In the genomic region with DNA sequence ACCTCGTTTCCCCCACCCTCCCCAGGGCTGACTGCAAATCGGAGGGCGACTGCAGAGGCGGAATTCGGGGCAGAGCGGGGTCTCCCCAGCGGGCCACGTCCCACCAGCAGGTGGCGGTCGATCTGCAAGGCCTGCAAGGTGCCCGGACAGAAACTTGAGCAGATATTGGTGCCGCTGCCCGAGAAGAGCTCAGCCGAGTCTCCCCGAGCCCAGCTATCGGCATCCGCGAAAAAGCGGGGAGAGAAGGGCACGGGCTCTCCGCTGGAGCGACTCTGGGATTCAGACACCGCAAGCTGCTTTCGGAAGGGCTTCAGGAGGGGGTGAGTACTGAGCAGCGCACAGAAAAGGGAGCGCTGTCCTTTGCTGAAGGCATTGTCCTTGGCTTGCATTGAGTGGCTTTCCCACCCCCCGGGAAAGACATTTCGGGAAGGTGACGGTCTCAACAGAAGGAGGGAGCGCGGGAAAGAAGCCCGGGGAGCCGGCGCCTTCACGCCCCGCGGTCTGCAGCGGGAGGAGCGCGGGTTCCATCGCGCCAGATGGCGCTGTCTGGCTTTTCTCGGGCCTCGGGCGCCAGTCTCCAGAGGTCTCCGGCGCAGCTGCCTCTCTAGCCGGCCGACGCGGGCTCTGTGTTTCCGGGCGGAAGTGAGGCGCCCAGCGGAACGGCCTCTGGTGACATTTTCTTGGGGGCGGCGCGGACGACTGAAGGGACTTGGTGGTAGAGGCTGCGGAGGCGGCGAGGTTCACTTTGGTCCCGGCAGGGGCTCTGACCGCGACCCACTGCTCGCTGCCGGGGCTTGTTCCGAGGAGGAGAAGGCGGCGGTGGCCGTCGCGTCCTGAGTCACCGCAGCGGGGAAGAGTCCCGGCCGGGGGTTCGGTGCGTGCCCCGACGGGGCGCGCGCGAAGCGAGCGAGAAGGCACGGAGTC, we compare ENCODE assay signal across 1 cellular context.
TF ChIP-seq lines count a peak whose summit lies in the region.

No MANE protein-coding gene starts in this region.

TF ChIP-seq in K562, 482 proteins besides CTCF, POLR2A, EP300 and RAD21 (continued from another document and continues in another):
- TF ChIP-seq, protein P1, sequence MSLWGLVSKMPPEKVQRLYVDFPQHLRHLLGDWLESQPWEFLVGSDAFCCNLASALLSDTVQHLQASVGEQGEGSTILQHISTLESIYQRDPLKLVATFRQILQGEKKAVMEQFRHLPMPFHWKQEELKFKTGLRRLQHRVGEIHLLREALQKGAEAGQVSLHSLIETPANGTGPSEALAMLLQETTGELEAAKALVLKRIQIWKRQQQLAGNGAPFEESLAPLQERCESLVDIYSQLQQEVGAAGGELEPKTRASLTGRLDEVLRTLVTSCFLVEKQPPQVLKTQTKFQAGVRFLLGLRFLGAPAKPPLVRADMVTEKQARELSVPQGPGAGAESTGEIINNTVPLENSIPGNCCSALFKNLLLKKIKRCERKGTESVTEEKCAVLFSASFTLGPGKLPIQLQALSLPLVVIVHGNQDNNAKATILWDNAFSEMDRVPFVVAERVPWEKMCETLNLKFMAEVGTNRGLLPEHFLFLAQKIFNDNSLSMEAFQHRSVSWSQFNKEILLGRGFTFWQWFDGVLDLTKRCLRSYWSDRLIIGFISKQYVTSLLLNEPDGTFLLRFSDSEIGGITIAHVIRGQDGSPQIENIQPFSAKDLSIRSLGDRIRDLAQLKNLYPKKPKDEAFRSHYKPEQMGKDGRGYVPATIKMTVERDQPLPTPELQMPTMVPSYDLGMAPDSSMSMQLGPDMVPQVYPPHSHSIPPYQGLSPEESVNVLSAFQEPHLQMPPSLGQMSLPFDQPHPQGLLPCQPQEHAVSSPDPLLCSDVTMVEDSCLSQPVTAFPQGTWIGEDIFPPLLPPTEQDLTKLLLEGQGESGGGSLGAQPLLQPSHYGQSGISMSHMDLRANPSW (CRISPR knock-in tag; IDR thresholded peaks at IDR 0.05), result no peak
- TF ChIP-seq LEF1 (IDR thresholded peaks at IDR 0.05) (no peak), OTX1 (CRISPR knock-in tag; IDR thresholded peaks at IDR 0.05) (no peak), ZKSCAN8 (CRISPR knock-in tag; IDR thresholded peaks at IDR 0.05) (no peak), PURB (CRISPR knock-in tag; IDR thresholded peaks at IDR 0.05; ENCODE audit: low read depth) (no peak), ZBTB7A (IDR thresholded peaks at IDR 0.05; ENCODE audit: borderline replicate concordance, control insufficient read depth, low read depth, low read length) (peak; percentile 96), TCFL5 (CRISPR knock-in tag; conservative IDR thresholded peaks at IDR 0.05) (no peak), ZNF561 (CRISPR knock-in tag; conservative IDR thresholded peaks at IDR 0.05) (no peak), GATA2 (CRISPR knock-in tag; IDR thresholded peaks at IDR 0.05) (no peak), ZNF347 (CRISPR knock-in tag; IDR thresholded peaks at IDR 0.05; ENCODE audit: low read depth) (no peak), MEIS2 (IDR thresholded peaks at IDR 0.05; ENCODE audit: partially characterized antibody) (no peak), DNMT1 (IDR thresholded peaks at IDR 0.05) (no peak), ZZZ3 (IDR thresholded peaks at IDR 0.05) (peak; percentile 86), ILK (tag; IDR thresholded peaks at IDR 0.05; ENCODE audit: borderline replicate concordance, low read depth) (no peak), GTF2F1 (IDR thresholded peaks at IDR 0.05; ENCODE audit: low read depth, low read length) (no peak), RBM22 (IDR thresholded peaks at IDR 0.05; ENCODE audit: low read depth, low read length, poor library complexity, severe bottlenecking) (peak; percentile 37), MCM7 (IDR thresholded peaks at IDR 0.05) (no peak), JUND (IDR thresholded peaks at IDR 0.05; ENCODE audit: borderline replicate concordance, low read depth, low read length) (peak; percentile 46; the same call in 1 of the 2 replicates), JUND (tag; IDR thresholded peaks at IDR 0.05; ENCODE audit: borderline replicate concordance, low read depth, low read length) (no peak), MTF1 (CRISPR knock-in tag; IDR thresholded peaks at IDR 0.05; ENCODE audit: borderline replicate concordance) (no peak), HDAC1 (IDR thresholded peaks at IDR 0.05) (0 out of 4 replicates have a peak, but pooled peaks of 1 of the 2 experiments have one; percentile 46), MECOM (CRISPR knock-in tag; IDR thresholded peaks at IDR 0.05) (no peak), MYBL2 (IDR thresholded peaks at IDR 0.05; ENCODE audit: low read depth) (no peak), MYBL2 (CRISPR knock-in tag; IDR thresholded peaks at IDR 0.05; ENCODE audit: borderline replicate concordance) (no peak), MTA1 (IDR thresholded peaks at IDR 0.05; ENCODE audit: borderline replicate concordance) (no peak), TAF7 (tag; IDR thresholded peaks at IDR 0.05) (peak; percentile 81), SREBF1 (IDR thresholded peaks at IDR 0.05; ENCODE audit: borderline replicate concordance, low read depth, low read length) (no peak), SMC3 (conservative IDR thresholded peaks at IDR 0.05; ENCODE audit: insufficient read depth, low read depth, low read length) (peak; percentile 35; the same call in 1 of the 2 replicates), RFX7 (CRISPR knock-in tag; IDR thresholded peaks at IDR 0.05) (no peak), POLR2H (tag; IDR thresholded peaks at IDR 0.05; ENCODE audit: low read depth) (no peak)
- TF ChIP-seq, protein P2, sequence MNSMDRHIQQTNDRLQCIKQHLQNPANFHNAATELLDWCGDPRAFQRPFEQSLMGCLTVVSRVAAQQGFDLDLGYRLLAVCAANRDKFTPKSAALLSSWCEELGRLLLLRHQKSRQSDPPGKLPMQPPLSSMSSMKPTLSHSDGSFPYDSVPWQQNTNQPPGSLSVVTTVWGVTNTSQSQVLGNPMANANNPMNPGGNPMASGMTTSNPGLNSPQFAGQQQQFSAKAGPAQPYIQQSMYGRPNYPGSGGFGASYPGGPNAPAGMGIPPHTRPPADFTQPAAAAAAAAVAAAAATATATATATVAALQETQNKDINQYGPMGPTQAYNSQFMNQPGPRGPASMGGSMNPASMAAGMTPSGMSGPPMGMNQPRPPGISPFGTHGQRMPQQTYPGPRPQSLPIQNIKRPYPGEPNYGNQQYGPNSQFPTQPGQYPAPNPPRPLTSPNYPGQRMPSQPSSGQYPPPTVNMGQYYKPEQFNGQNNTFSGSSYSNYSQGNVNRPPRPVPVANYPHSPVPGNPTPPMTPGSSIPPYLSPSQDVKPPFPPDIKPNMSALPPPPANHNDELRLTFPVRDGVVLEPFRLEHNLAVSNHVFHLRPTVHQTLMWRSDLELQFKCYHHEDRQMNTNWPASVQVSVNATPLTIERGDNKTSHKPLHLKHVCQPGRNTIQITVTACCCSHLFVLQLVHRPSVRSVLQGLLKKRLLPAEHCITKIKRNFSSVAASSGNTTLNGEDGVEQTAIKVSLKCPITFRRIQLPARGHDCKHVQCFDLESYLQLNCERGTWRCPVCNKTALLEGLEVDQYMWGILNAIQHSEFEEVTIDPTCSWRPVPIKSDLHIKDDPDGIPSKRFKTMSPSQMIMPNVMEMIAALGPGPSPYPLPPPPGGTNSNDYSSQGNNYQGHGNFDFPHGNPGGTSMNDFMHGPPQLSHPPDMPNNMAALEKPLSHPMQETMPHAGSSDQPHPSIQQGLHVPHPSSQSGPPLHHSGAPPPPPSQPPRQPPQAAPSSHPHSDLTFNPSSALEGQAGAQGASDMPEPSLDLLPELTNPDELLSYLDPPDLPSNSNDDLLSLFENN (IDR thresholded peaks at IDR 0.05; ENCODE audit: low read depth in 2 of 2, low read length in 2 of 2), result no peak
- TF ChIP-seq, protein P3, sequence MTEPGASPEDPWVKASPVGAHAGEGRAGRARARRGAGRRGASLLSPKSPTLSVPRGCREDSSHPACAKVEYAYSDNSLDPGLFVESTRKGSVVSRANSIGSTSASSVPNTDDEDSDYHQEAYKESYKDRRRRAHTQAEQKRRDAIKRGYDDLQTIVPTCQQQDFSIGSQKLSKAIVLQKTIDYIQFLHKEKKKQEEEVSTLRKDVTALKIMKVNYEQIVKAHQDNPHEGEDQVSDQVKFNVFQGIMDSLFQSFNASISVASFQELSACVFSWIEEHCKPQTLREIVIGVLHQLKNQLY (CRISPR knock-in tag; conservative IDR thresholded peaks at IDR 0.05), result no peak
- TF ChIP-seq, protein P4, sequence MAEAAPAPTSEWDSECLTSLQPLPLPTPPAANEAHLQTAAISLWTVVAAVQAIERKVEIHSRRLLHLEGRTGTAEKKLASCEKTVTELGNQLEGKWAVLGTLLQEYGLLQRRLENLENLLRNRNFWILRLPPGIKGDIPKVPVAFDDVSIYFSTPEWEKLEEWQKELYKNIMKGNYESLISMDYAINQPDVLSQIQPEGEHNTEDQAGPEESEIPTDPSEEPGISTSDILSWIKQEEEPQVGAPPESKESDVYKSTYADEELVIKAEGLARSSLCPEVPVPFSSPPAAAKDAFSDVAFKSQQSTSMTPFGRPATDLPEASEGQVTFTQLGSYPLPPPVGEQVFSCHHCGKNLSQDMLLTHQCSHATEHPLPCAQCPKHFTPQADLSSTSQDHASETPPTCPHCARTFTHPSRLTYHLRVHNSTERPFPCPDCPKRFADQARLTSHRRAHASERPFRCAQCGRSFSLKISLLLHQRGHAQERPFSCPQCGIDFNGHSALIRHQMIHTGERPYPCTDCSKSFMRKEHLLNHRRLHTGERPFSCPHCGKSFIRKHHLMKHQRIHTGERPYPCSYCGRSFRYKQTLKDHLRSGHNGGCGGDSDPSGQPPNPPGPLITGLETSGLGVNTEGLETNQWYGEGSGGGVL (CRISPR knock-in tag; IDR thresholded peaks at IDR 0.05), result no peak
- TF ChIP-seq, protein P5, sequence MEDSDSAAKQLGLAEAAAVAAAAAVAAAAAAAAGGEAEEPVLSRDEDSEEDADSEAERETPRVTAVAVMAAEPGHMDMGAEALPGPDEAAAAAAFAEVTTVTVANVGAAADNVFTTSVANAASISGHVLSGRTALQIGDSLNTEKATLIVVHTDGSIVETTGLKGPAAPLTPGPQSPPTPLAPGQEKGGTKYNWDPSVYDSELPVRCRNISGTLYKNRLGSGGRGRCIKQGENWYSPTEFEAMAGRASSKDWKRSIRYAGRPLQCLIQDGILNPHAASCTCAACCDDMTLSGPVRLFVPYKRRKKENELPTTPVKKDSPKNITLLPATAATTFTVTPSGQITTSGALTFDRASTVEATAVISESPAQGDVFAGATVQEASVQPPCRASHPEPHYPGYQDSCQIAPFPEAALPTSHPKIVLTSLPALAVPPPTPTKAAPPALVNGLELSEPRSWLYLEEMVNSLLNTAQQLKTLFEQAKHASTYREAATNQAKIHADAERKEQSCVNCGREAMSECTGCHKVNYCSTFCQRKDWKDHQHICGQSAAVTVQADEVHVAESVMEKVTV (CRISPR knock-in tag; IDR thresholded peaks at IDR 0.05), result no peak
- TF ChIP-seq, protein P6, sequence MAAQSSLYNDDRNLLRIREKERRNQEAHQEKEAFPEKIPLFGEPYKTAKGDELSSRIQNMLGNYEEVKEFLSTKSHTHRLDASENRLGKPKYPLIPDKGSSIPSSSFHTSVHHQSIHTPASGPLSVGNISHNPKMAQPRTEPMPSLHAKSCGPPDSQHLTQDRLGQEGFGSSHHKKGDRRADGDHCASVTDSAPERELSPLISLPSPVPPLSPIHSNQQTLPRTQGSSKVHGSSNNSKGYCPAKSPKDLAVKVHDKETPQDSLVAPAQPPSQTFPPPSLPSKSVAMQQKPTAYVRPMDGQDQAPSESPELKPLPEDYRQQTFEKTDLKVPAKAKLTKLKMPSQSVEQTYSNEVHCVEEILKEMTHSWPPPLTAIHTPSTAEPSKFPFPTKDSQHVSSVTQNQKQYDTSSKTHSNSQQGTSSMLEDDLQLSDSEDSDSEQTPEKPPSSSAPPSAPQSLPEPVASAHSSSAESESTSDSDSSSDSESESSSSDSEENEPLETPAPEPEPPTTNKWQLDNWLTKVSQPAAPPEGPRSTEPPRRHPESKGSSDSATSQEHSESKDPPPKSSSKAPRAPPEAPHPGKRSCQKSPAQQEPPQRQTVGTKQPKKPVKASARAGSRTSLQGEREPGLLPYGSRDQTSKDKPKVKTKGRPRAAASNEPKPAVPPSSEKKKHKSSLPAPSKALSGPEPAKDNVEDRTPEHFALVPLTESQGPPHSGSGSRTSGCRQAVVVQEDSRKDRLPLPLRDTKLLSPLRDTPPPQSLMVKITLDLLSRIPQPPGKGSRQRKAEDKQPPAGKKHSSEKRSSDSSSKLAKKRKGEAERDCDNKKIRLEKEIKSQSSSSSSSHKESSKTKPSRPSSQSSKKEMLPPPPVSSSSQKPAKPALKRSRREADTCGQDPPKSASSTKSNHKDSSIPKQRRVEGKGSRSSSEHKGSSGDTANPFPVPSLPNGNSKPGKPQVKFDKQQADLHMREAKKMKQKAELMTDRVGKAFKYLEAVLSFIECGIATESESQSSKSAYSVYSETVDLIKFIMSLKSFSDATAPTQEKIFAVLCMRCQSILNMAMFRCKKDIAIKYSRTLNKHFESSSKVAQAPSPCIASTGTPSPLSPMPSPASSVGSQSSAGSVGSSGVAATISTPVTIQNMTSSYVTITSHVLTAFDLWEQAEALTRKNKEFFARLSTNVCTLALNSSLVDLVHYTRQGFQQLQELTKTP (IDR thresholded peaks at IDR 0.05; ENCODE audit: low read depth in 1 of 2, partially characterized antibody in 2 of 2), result no peak
- TF ChIP-seq, protein P7, sequence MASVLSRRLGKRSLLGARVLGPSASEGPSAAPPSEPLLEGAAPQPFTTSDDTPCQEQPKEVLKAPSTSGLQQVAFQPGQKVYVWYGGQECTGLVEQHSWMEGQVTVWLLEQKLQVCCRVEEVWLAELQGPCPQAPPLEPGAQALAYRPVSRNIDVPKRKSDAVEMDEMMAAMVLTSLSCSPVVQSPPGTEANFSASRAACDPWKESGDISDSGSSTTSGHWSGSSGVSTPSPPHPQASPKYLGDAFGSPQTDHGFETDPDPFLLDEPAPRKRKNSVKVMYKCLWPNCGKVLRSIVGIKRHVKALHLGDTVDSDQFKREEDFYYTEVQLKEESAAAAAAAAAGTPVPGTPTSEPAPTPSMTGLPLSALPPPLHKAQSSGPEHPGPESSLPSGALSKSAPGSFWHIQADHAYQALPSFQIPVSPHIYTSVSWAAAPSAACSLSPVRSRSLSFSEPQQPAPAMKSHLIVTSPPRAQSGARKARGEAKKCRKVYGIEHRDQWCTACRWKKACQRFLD (CRISPR knock-in tag; IDR thresholded peaks at IDR 0.05), result peak; percentile 52; the same call in 1 of the 2 replicates
- TF ChIP-seq, protein P8, sequence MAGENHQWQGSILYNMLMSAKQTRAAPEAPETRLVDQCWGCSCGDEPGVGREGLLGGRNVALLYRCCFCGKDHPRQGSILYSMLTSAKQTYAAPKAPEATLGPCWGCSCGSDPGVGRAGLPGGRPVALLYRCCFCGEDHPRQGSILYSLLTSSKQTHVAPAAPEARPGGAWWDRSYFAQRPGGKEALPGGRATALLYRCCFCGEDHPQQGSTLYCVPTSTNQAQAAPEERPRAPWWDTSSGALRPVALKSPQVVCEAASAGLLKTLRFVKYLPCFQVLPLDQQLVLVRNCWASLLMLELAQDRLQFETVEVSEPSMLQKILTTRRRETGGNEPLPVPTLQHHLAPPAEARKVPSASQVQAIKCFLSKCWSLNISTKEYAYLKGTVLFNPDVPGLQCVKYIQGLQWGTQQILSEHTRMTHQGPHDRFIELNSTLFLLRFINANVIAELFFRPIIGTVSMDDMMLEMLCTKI (IDR thresholded peaks at IDR 0.05; ENCODE audit: partially characterized antibody), result no peak
